8 cellular contexts compared by ENCODE assay signal in the genomic region with DNA sequence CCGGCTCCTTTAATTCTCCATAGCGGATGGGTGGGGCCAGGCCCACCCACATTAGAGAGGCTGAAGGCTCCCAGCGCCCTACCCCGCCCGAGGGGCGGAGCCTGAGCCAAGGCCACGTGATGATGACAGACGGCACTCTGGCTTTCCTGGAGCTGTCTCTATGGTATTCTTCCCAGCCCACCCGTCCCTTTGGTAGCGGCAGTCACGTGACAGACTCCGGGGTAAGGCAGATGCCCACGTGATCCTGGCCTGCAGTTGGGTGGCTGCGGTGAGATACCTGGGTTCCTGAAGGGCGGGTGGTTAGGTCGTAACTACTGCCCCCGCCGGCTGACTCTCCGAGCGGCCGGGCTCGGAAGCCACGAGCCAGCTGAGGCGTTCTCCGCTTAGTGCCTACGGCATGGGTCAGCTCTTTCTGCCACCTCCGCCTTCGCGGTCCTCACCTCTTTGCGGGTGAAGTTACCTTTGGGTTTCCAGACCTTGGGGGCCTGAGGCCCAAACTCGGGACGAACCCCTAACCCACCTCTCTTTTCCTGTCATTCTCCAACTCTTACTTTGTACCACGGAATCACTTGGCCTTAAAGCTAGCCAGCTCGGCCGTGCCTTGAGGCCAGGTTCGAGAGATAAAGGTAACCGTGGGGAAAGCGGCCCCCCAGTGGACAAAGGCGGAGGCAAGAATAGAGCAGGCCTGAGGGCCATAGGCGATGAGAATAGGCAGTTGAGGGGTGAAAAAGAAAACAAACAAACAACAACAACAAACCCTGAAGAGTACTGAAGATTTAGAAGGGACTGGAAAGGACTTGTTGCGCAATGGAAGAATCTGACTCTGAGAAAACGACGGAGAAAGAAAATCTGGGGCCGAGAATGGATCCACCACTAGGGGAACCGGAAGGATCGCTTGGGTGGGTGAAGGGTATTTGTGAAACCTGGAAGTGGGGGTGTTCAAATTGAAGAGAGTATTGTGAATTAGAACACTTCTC. TPM values are rescaled to one million over a fixed set of nuclear protein-coding genes. Genes with fewer than 3 reads are reported as not detected.
DNase-seq lines count a peak whose midpoint lies in the region; ATAC-seq, FAIRE-seq and TF ChIP-seq lines count a peak whose summit lies in the region.

A gene with protein sequence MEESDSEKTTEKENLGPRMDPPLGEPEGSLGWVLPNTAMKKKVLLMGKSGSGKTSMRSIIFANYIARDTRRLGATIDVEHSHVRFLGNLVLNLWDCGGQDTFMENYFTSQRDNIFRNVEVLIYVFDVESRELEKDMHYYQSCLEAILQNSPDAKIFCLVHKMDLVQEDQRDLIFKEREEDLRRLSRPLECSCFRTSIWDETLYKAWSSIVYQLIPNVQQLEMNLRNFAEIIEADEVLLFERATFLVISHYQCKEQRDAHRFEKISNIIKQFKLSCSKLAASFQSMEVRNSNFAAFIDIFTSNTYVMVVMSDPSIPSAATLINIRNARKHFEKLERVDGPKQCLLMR (plus strand): TSS at position 229 of the 977 bp plus-strand sequence. CDS start 579 bp downstream, at position 808.

- peak within 1 kb of the TSS; percentile 84 for H3K4me3 Mint-ChIP-seq in chondrocyte (ENCODE audit: unreplicated experiment)

- H3K27ac ChIP-seq in kidney (ENCODE audit: low read depth in 2 of 2, low read length in 2 of 2) = peak within 1 kb of the TSS; percentile 80 to 93

- peak; percentile 85 for FAIRE-seq in kidney (lab: Jason Lieb, UNC)

- H3K9me3 ChIP-seq in kidney (ENCODE audit: control insufficient read depth in 1 of 2, low read length in 2 of 2) = no peaks in the 10 kb centered on the region

- H3K36me3 ChIP-seq in kidney (ENCODE audit: control insufficient read depth in 1 of 2, insufficient read depth in 2 of 2, low read length in 2 of 2) = peaks cover 4 to 9% of the 10 kb centered on the region in 2 donors

- DNase-seq in AML-193 (lab: John Stamatoyannopoulos, UW) (peak; percentile 69 to 82), NCI-H446 treated with DMSO at 0.1 percent for 48 hours (lab: John Stamatoyannopoulos, UW) (peak; percentile 91), chondrocyte (ENCODE audit: low spot score) (peak; percentile 92), kidney (peak; percentile 98)
- peak; percentile 83 for DNase-seq in activated CD4-positive, alpha-beta T cell treated with anti-CD3 and anti-CD28 coated beads for 1 hour
- DNase-seq in stimulated activated CD4-positive, alpha-beta T cell treated with anti-CD3 and anti-CD28 coated beads, Interleukin-15, amount 100 ng/mL, for 24 hours = peak; percentile 91

- H3K36me3 Mint-ChIP-seq in chondrocyte (ENCODE audit: low read depth) = peaks cover 7% of the 10 kb centered on the region

- peaks cover 17% of the 10 kb centered on the region for H3K4me1 Mint-ChIP-seq in chondrocyte (ENCODE audit: low read depth)

- peaks cover 7% of the 10 kb centered on the region for H3K9me3 Mint-ChIP-seq in chondrocyte (ENCODE audit: low read depth)

- H3K4me3 ChIP-seq in kidney (ENCODE audit: low read length in 2 of 2) = peak within 1 kb of the TSS; percentile 66 to 86

- no peaks in the 10 kb centered on the region for H3K27me3 Mint-ChIP-seq in chondrocyte (ENCODE audit: low read depth)

- H3K27ac Mint-ChIP-seq in chondrocyte (ENCODE audit: unreplicated experiment) = peak within 1 kb of the TSS; percentile 92

- peak; percentile 81 for TF ChIP-seq CTCF in chondrocyte (IDR thresholded peaks at IDR 0.05)
- TF ChIP-seq CTCF in kidney (IDR thresholded peaks at IDR 0.05; ENCODE audit: borderline replicate concordance, extremely low read depth, insufficient read depth) = peak; percentile 36

- H3K9ac ChIP-seq in kidney (ENCODE audit: low read length in 2 of 2) = peak within 1 kb of the TSS; percentile 80 to 88

- intact Hi-C loops in kidney (cut with DNase I) = no loop called here

- H3K4me1 ChIP-seq in kidney (ENCODE audit: control insufficient read depth in 1 of 2, insufficient read depth in 1 of 2, low read depth in 1 of 2, low read length in 2 of 2) = no peaks in the 10 kb centered on the region

- ATAC-seq in GM19035 (IDR thresholded peaks at IDR 0.05; ENCODE audit: unreplicated experiment) (peak; percentile 90), HG03354 (IDR thresholded peaks at IDR 0.05; ENCODE audit: poor library complexity, severe bottlenecking, unreplicated experiment) (peak; percentile 95)

RNA-seq across cellular contexts. Expression of the gene that starts here (rescaled TPM):
- total RNA-seq in chondrocyte (18.2 to 21.8 TPM (median 19.0 TPM) in 3 replicates), kidney (23.7 TPM)
- 25.4 TPM for polyA plus RNA-seq in kidney (ENCODE audit: insufficient read depth, low read depth, low replicate concordance)

Comparison
In these comparisons a context has a peak if more than half of its experiments do, and no peak if none do; other contexts are left out.
1. Peak in every context shown above with its lines: DNase-seq, ATAC-seq, H3K4me3 ChIP-seq and H3K27ac ChIP-seq.